1 cellular context compared by ENCODE assay signal in the genomic region with DNA sequence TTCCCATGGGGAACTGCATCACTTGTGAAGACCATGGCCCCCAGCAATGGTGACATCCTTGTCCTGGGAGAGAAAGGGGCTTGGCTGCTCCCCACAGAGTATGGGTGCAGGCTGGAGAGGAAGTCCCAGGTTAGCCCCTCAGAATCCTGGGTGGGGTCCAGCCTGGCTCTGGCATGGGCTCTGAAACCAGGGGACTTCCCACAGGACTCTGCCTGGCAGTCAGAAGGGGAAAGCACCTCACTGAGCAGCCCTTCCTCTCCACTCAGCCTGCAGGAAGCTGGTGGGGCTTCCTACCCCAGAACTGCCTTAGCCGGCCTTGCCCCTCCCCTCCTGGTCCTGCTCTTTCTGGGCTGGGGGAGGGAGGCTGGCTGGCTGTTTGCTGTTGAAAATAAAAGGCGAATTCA.
TF ChIP-seq lines count a peak whose summit lies in the region.

No MANE protein-coding gene starts in this region.

TF ChIP-seq in endothelial cell of umbilical vein, 7 proteins besides CTCF, POLR2A, EP300 and RAD21 (continued from another document):
- no peak for TF ChIP-seq GATA2 (IDR thresholded peaks at IDR 0.05; ENCODE audit: insufficient read depth, insufficient read length, low read depth, low read length)
- no peak for TF ChIP-seq FOS (IDR thresholded peaks at IDR 0.05; ENCODE audit: borderline replicate concordance, insufficient read depth, low read length)
- no peak for TF ChIP-seq JUN (IDR thresholded peaks at IDR 0.05; ENCODE audit: borderline replicate concordance, insufficient read depth, insufficient read length, low read depth)
- TF ChIP-seq POLR2AphosphoS5 (IDR thresholded peaks at IDR 0.05; ENCODE audit: insufficient read depth, low read depth, low read length): no peak
- no peak for TF ChIP-seq MYC (IDR thresholded peaks at IDR 0.05; ENCODE audit: low read depth, low read length)
